24 cellular contexts compared by ENCODE assay signal in genomic region chr3:55402886-55403605, GRCh38.
DNase-seq lines count a peak whose midpoint lies in the region; ATAC-seq, FAIRE-seq and TF ChIP-seq lines count a peak whose summit lies in the region.
"Had no signal": no experiment of that assay in that cellular context is flagged by ENCODE, and none has a peak within 500 bp of the region (broad histone marks: within the 10 kb centered on the region; RNA-seq: fewer than 3 reads in every experiment).

No MANE protein-coding gene starts in this region.

- H3K4me3 ChIP-seq in mammary epithelial cell (replicated peaks in 1 of 3; ENCODE audit: insufficient read depth in 1 of 3, low read depth in 2 of 3, low read length in 3 of 3) (no peak overlapping the region), HepG2 (replicated peaks in 1 of 3; ENCODE audit: insufficient read depth in 1 of 3, low read depth in 2 of 3, low read length in 3 of 3) (no peak overlapping the region)
- H3K4me3 ChIP-seq in naive thymus-derived CD4-positive, alpha-beta T cell (ENCODE audit: low read length): no peak overlapping the region
- H3K4me3 ChIP-seq: K562, suprapubic skin had no signal

- no peak overlapping the region for H3K4me3 Mint-ChIP-seq in activated naive CD8-positive, alpha-beta T cell treated with anti-CD3 and anti-CD28 coated beads for 36 hours
- no peak overlapping the region for H3K4me3 Mint-ChIP-seq in naive thymus-derived CD4-positive, alpha-beta T cell
- H3K4me3 Mint-ChIP-seq in activated T-cell treated with anti-CD3 and anti-CD28 coated beads, Interleukin-2, amount 50 U/mL, for 24 hours: no peak overlapping the region
- H3K4me3 Mint-ChIP-seq: activated T-helper 1 cell treated with anti-CD3 and anti-CD28 coated beads, Interleukin-12 subunit alpha, Interleukin-12 subunit beta, Interleukin-2, Interleukin-4 antibody, amounts not matched to agents 30 ng/mL and 10 ng/mL and 1 ng/mL, durations not matched to agents 14 hours and 24 hours and 36 hours; CD8-positive, alpha-beta T cell had no signal

- TF ChIP-seq EP300 in HepG2 (IDR thresholded peaks at IDR 0.05; ENCODE audit: low read depth in 2 of 2, low read length in 2 of 2) (peak in 1 of 2 experiments; percentile 50; a peak in 2 of 4 replicates), HepG2 (CRISPR knock-in tag; IDR thresholded peaks at IDR 0.05; ENCODE audit: borderline replicate concordance) (no peak)

- WGBS in mammary epithelial cell (ENCODE audit: low coverage, missing lambda C conversion rate): 81% methylated on average over 4 of the region's 4 CpGs
- WGBS in HepG2 (ENCODE audit: low lambda C conversion rate): 0% methylated on average over 4 of the region's 4 CpGs

- dilution Hi-C loops in mammary epithelial cell (cut with HindIII; ENCODE audit: low sequenced_read_pairs): no loop called here

- no peak overlapping the region for H3K27ac Mint-ChIP-seq in activated naive CD8-positive, alpha-beta T cell treated with anti-CD3 and anti-CD28 coated beads for 36 hours
- H3K27ac Mint-ChIP-seq in naive thymus-derived CD4-positive, alpha-beta T cell: no peak overlapping the region
- H3K27ac Mint-ChIP-seq in activated T-cell treated with anti-CD3 and anti-CD28 coated beads, Interleukin-2, amount 50 U/mL, for 24 hours: no peak overlapping the region
- H3K27ac Mint-ChIP-seq: activated T-helper 1 cell treated with anti-CD3 and anti-CD28 coated beads, Interleukin-12 subunit alpha, Interleukin-12 subunit beta, Interleukin-2, Interleukin-4 antibody, amounts not matched to agents 30 ng/mL and 10 ng/mL and 1 ng/mL, durations not matched to agents 14 hours and 24 hours and 36 hours; CD8-positive, alpha-beta T cell had no signal

- H3K9me3 ChIP-seq in mammary epithelial cell (replicated peaks; ENCODE audit: insufficient read depth, low read length): no peaks in the 10 kb centered on the region
- H3K9me3 ChIP-seq in HepG2 (ENCODE audit: low read length): peaks cover 24% of the 10 kb centered on the region
- no peaks in the 10 kb centered on the region for H3K9me3 ChIP-seq in naive thymus-derived CD4-positive, alpha-beta T cell (ENCODE audit: control insufficient read depth in 2 of 3, low read length in 3 of 3)

- no peak for TF ChIP-seq CTCF in mammary epithelial cell (conservative IDR thresholded peaks at IDR 0.05 in 1 of 2, IDR thresholded peaks at IDR 0.05 in 1 of 2; ENCODE audit: extremely low read depth in 1 of 2, insufficient read depth in 1 of 2, low read depth in 1 of 2, low read length in 2 of 2)
- no peak for TF ChIP-seq CTCF in HepG2 (CRISPR knock-in tag; IDR thresholded peaks at IDR 0.05)

- H3K36me3 Mint-ChIP-seq in activated naive CD8-positive, alpha-beta T cell treated with anti-CD3 and anti-CD28 coated beads for 36 hours: no peaks in the 10 kb centered on the region
- no peaks in the 10 kb centered on the region for H3K36me3 Mint-ChIP-seq in naive thymus-derived CD4-positive, alpha-beta T cell
- H3K36me3 Mint-ChIP-seq in activated T-cell treated with anti-CD3 and anti-CD28 coated beads, Interleukin-2, amount 50 U/mL, for 24 hours (ENCODE audit: low read depth): no peaks in the 10 kb centered on the region
- H3K36me3 Mint-ChIP-seq: CD8-positive, alpha-beta T cell had no signal

- H3K27me3 ChIP-seq in mammary epithelial cell (ENCODE audit: insufficient read depth, low read length) (no peaks in the 10 kb centered on the region), HepG2 (ENCODE audit: control insufficient read depth in 1 of 2, insufficient read depth in 2 of 2, low read length in 2 of 2) (no peaks in the 10 kb centered on the region)
- no peaks in the 10 kb centered on the region for H3K27me3 ChIP-seq in naive thymus-derived CD4-positive, alpha-beta T cell (ENCODE audit: control insufficient read depth in 2 of 2, insufficient read depth in 2 of 2, low read length in 2 of 2)
- H3K27me3 ChIP-seq: suprapubic skin had no signal

- POLR2A ChIA-PET in HepG2 (lab: Yijun Ruan, JAX): no interaction called here
- POLR2A ChIA-PET in naive thymus-derived CD4-positive, alpha-beta T cell (lab: Charles Lee): no interaction called here

- H3K36me3 ChIP-seq in mammary epithelial cell (ENCODE audit: insufficient read depth, low read length): no peaks in the 10 kb centered on the region
- H3K36me3 ChIP-seq in HepG2 (replicated peaks in 1 of 2; ENCODE audit: control insufficient read depth in 1 of 2, insufficient read depth in 2 of 2, low read length in 2 of 2): no peaks in the 10 kb centered on the region
- no peaks in the 10 kb centered on the region for H3K36me3 ChIP-seq in naive thymus-derived CD4-positive, alpha-beta T cell (ENCODE audit: control insufficient read depth in 2 of 3, insufficient read depth in 3 of 3, low read length in 3 of 3)
- H3K36me3 ChIP-seq: suprapubic skin had no signal

- CTCF ChIA-PET in mammary epithelial cell (lab: Charles Lee; ENCODE audit: low non-redundant PET) (no interaction called here), HepG2 (lab: Yijun Ruan, JAX; ENCODE audit: low intra/inter-chr PET ratio, low total read pairs) (no interaction called here)
- CTCF ChIA-PET in naive thymus-derived CD4-positive, alpha-beta T cell (lab: Charles Lee): no interaction called here

- H3K4me2 ChIP-seq in mammary epithelial cell (ENCODE audit: insufficient read depth, low read depth, low read length): no peak overlapping the region
- H3K4me2 ChIP-seq in HepG2 (ENCODE audit: low read depth, low read length): no peak overlapping the region

- H3K27ac ChIP-seq in mammary epithelial cell (ENCODE audit: insufficient read depth, low read depth, low read length) (no peak overlapping the region), HepG2 (ENCODE audit: extremely low read length, insufficient read depth, low read length) (no peak overlapping the region)
- H3K27ac ChIP-seq in naive thymus-derived CD4-positive, alpha-beta T cell (ENCODE audit: low read depth, low read length): no peak overlapping the region
- H3K27ac ChIP-seq: parathyroid adenoma, suprapubic skin had no signal

- BruUV-seq in mammary epithelial cell (replicated peaks; lab: Mats Ljungman, UMichigan): no TSS peak
- no TSS peak for BruUV-seq in HepG2 (replicated peaks; lab: Mats Ljungman, UMichigan)

- no peak for TF ChIP-seq POLR2A in HepG2 (IDR thresholded peaks at IDR 0.05; ENCODE audit: insufficient read depth in 1 of 2, low read depth in 2 of 2, low read length in 2 of 2)

- H3K27me3 Mint-ChIP-seq in activated naive CD8-positive, alpha-beta T cell treated with anti-CD3 and anti-CD28 coated beads for 36 hours: no peaks in the 10 kb centered on the region
- H3K27me3 Mint-ChIP-seq in naive thymus-derived CD4-positive, alpha-beta T cell: no peaks in the 10 kb centered on the region
- H3K27me3 Mint-ChIP-seq in activated T-cell treated with anti-CD3 and anti-CD28 coated beads, Interleukin-2, amount 50 U/mL, for 24 hours: no peaks in the 10 kb centered on the region

- H3K4me1 ChIP-seq in mammary epithelial cell (ENCODE audit: insufficient read depth, low read length): peaks cover 15% of the 10 kb centered on the region
- peaks cover 13% of the 10 kb centered on the region for H3K4me1 ChIP-seq in HepG2 (ENCODE audit: insufficient read depth, low read length)
- no peaks in the 10 kb centered on the region for H3K4me1 ChIP-seq in naive thymus-derived CD4-positive, alpha-beta T cell (ENCODE audit: control insufficient read depth in 2 of 2, insufficient read depth in 2 of 2, low read length in 2 of 2)
- H3K4me1 ChIP-seq: parathyroid adenoma, suprapubic skin had no signal

- H3K9ac ChIP-seq in mammary epithelial cell (ENCODE audit: insufficient read depth, low read length): no peak overlapping the region
- H3K9ac ChIP-seq in HepG2 (ENCODE audit: insufficient read depth, low read depth, low read length): no peak overlapping the region
- H3K9ac ChIP-seq: parathyroid adenoma had no signal

- intact Hi-C loops in mammary epithelial cell (cut with micrococcal nuclease) (no loop called here), HepG2 (cut with micrococcal nuclease; ENCODE audit: unreplicated experiment) (no loop called here)
- intact Hi-C loops in naive thymus-derived CD4-positive, alpha-beta T cell (cut with micrococcal nuclease): no loop called here

- H4K20me1 ChIP-seq in mammary epithelial cell (ENCODE audit: insufficient read depth, low read length): no peaks in the 10 kb centered on the region
- no peaks in the 10 kb centered on the region for H4K20me1 ChIP-seq in HepG2 (ENCODE audit: insufficient read depth, low read length)

- no peaks in the 10 kb centered on the region for H3K4me1 Mint-ChIP-seq in activated naive CD8-positive, alpha-beta T cell treated with anti-CD3 and anti-CD28 coated beads for 36 hours
- H3K4me1 Mint-ChIP-seq in naive thymus-derived CD4-positive, alpha-beta T cell: no peaks in the 10 kb centered on the region
- no peaks in the 10 kb centered on the region for H3K4me1 Mint-ChIP-seq in activated T-cell treated with anti-CD3 and anti-CD28 coated beads, Interleukin-2, amount 50 U/mL, for 24 hours (ENCODE audit: low read depth)

- TF ChIP-seq RAD21 in HepG2 (CRISPR knock-in tag; IDR thresholded peaks at IDR 0.05): no peak

- peak; percentile 99 for ATAC-seq in HepG2
- no peak for ATAC-seq in naive thymus-derived CD4-positive, alpha-beta T cell
- ATAC-seq: CD8-positive, alpha-beta T cell; K562 had no signal

- no peaks in the 10 kb centered on the region for H3K79me2 ChIP-seq in mammary epithelial cell (ENCODE audit: insufficient read depth, low read length)
- H3K79me2 ChIP-seq in HepG2 (ENCODE audit: insufficient read depth, low read length): no peaks in the 10 kb centered on the region
- H3K79me2 ChIP-seq: parathyroid adenoma had no signal

- FAIRE-seq in HepG2 (lab: Jason Lieb, UNC): peak; percentile 84
- FAIRE-seq: GM12892, K562, small intestine had no signal

- H3K9me3 Mint-ChIP-seq in activated naive CD8-positive, alpha-beta T cell treated with anti-CD3 and anti-CD28 coated beads for 36 hours: peaks cover 5% of the 10 kb centered on the region
- H3K9me3 Mint-ChIP-seq in naive thymus-derived CD4-positive, alpha-beta T cell: peaks cover 0 to 18% (median 5%) of the 10 kb centered on the region in 11 donors
- peaks cover 20% of the 10 kb centered on the region for H3K9me3 Mint-ChIP-seq in activated T-cell treated with anti-CD3 and anti-CD28 coated beads, Interleukin-2, amount 50 U/mL, for 24 hours
- H3K9me3 Mint-ChIP-seq: activated T-helper 1 cell treated with anti-CD3 and anti-CD28 coated beads, Interleukin-12 subunit alpha, Interleukin-12 subunit beta, Interleukin-2, Interleukin-4 antibody, amounts not matched to agents 30 ng/mL and 10 ng/mL and 1 ng/mL, durations not matched to agents 14 hours and 24 hours and 36 hours had no signal

- DNase-seq in Daoy (ENCODE audit: low read depth): peak; percentile 23
- DNase-seq in NCI-H69 (lab: John Stamatoyannopoulos, UW): peak; percentile 91
- peak; percentile 32 for DNase-seq in mammary epithelial cell
- peak; percentile 63 for DNase-seq in HepG2 (ENCODE audit: low spot score)
- DNase-seq in activated naive CD8-positive, alpha-beta T cell treated with anti-CD3 and anti-CD28 coated beads for 36 hours: no peak
- no peak for DNase-seq in activated gamma-delta T cell treated with Interleukin-2 at 50 U/mL for 16 hours
- no peak for DNase-seq in naive thymus-derived CD4-positive, alpha-beta T cell
- no peak for DNase-seq in activated T-cell treated with anti-CD3 and anti-CD28 coated beads, Interleukin-2, amount 50 U/mL, for 24 hours
- DNase-seq: activated CD4-positive, CD25-positive, alpha-beta regulatory T cell; caudate nucleus; CD8-positive, alpha-beta T cell; effector memory CD4-positive, alpha-beta T cell; GF-D8; NCI-H1092; NCI-H2171; Right ventricle myocardium superior; small intestine; stimulated activated CD4-positive, alpha-beta T cell treated with anti-CD3 and anti-CD28 coated beads, Interleukin-4, amount 100 ng/mL, for 24 hours; T-helper 1 cell had no signal

- no peak overlapping the region for H2AFZ ChIP-seq in mammary epithelial cell (ENCODE audit: low read depth, low read length)
- H2AFZ ChIP-seq in HepG2 (ENCODE audit: low read length): no peak overlapping the region
- H2AFZ ChIP-seq: parathyroid adenoma had no signal

- in situ Hi-C loops in mammary epithelial cell (cut with MboI; ENCODE audit: low sequenced_read_pairs in 2 of 2) (no loop called here), HepG2 (cut with HindIII; ENCODE audit: extremely low pct_ligation_motif_present, low pct_unique_long_range_greater_than_20kb) (no loop called here)

Comparison
In these comparisons a context has a peak if more than half of its experiments do, and no peak if none do; other contexts are left out.
1. DNase-seq: peak in Daoy (single experiment), NCI-H69 (single experiment), mammary epithelial cell (single experiment) and HepG2 (single experiment); none in activated naive CD8-positive, alpha-beta T cell treated with anti-CD3 and anti-CD28 coated beads for 36 hours (single experiment), activated gamma-delta T cell treated with Interleukin-2 at 50 U/mL for 16 hours (single experiment), naive thymus-derived CD4-positive, alpha-beta T cell (0 of 9) and activated T-cell treated with anti-CD3 and anti-CD28 coated beads, Interleukin-2, amount 50 U/mL, for 24 hours (single experiment).